Comparison of ENCODE assay signal across 9 cellular contexts in the genomic region with DNA sequence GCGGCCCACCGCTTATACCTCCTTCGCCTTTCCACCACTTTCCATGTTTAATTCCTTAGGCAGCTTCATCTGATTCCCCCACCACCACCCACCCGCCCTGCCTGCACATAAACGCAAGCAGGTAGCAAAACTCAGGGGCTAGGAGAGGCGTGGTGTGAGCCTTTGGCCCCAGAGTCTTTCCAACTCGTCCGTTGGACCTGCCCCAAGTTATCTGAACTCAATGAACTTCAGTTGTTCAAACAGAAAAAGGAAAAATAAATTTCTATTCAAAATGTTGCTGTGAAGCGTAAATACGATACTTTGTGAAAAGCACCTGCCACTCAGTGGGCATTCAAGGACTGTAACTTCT. TPM values are rescaled to one million over a fixed set of nuclear protein-coding genes. Genes with fewer than 3 reads are reported as not detected.
DNase-seq lines count a peak whose midpoint lies in the region; ATAC-seq, FAIRE-seq and TF ChIP-seq lines count a peak whose summit lies in the region.
"Had no signal": no experiment of that assay in that cellular context is flagged by ENCODE, and none has a peak within 500 bp of the region (broad histone marks: within the 10 kb centered on the region; RNA-seq: fewer than 3 reads in every experiment).

No MANE protein-coding gene starts in this region.

- no peak for ATAC-seq in naive B cell (ENCODE audit: low read depth in 2 of 2)

- peaks cover 0 to 12% (median 4%) of the 10 kb centered on the region in 7 donors for H3K9me3 Mint-ChIP-seq in naive B cell

- TF ChIP-seq CTCF in A673 (conservative IDR thresholded peaks at IDR 0.05; ENCODE audit: low read depth, low read length) (no peak), choroid plexus epithelial cell (conservative IDR thresholded peaks at IDR 0.05; ENCODE audit: low read depth, low read length) (no peak), GM10266 (IDR thresholded peaks at IDR 0.05; ENCODE audit: control insufficient read depth, insufficient read depth, low read depth, missing control alignments) (no peak)

- H3K4me1 Mint-ChIP-seq in naive B cell: peaks cover 6 to 13% (median 7%) of the 10 kb centered on the region in 3 donors

- no peak for FAIRE-seq in GM19239 (lab: Jason Lieb, UNC)
- FAIRE-seq: TTC549 had no signal

- H3K36me3 ChIP-seq in A673 (ENCODE audit: insufficient read depth, low read length, poor library complexity, severe bottlenecking): no peaks in the 10 kb centered on the region
- no peaks in the 10 kb centered on the region for H3K36me3 ChIP-seq in HUES64 (ENCODE audit: insufficient read depth, low read length)

- peaks cover 12% of the 10 kb centered on the region for H3K4me1 ChIP-seq in A673 (ENCODE audit: insufficient read depth, low read length, poor library complexity, severe bottlenecking)
- H3K4me1 ChIP-seq in HUES64 (ENCODE audit: insufficient read depth, low read length): peaks cover 27% of the 10 kb centered on the region

- no peaks in the 10 kb centered on the region for H3K36me3 Mint-ChIP-seq in naive B cell

- CTCF ChIA-PET in A673 (lab: Charles Lee): no interaction called here

- 34% methylated on average over 10 of the region's 10 CpGs for WGBS in HUES64

- H3K27me3 Mint-ChIP-seq in naive B cell: peaks cover 48 to 60% (median 59%) of the 10 kb centered on the region in 3 donors

- peak overlapping the region in 6 of 8 donors; percentile 68 to 90 (median 78) for H3K4me3 Mint-ChIP-seq in naive B cell

- no peak overlapping the region for H3K27ac Mint-ChIP-seq in naive B cell

- POLR2A ChIA-PET in A673 (lab: Charles Lee; ENCODE audit: low non-redundant PET): no interaction called here

- H3K9me3 ChIP-seq in A673 (ENCODE audit: low read depth, low read length, poor library complexity, severe bottlenecking): no peaks in the 10 kb centered on the region
- no peaks in the 10 kb centered on the region for H3K9me3 ChIP-seq in HUES64 (ENCODE audit: insufficient read depth, low read depth, low read length)

- DNase-seq in A673 (ENCODE audit: low spot score): no peak
- DNase-seq in choroid plexus epithelial cell (ENCODE audit: low read depth): no peak
- DNase-seq in naive B cell: no peak
- DNase-seq in GM19239 (ENCODE audit: insufficient read length, low spot score): no peak
- no peak for DNase-seq in cerebellar cortex (ENCODE audit: low spot score)
- DNase-seq in GM10266 (ENCODE audit: extremely low spot score): no peak
- DNase-seq in glomerular visceral epithelial cell (ENCODE audit: extremely low spot score): no peak

- peak overlapping the region; percentile 70 for H3K4me3 ChIP-seq in A673 (ENCODE audit: low read depth, low read length, poor library complexity, severe bottlenecking)
- H3K4me3 ChIP-seq in HUES64 (ENCODE audit: low read length): peak overlapping the region; percentile 39
- peak overlapping the region; percentile 30 for H3K4me3 ChIP-seq in choroid plexus epithelial cell (ENCODE audit: low read depth, low read length)

- no peak overlapping the region for H3K27ac ChIP-seq in A673 (ENCODE audit: low read depth, low read length, poor library complexity, severe bottlenecking)
- H3K27ac ChIP-seq in HUES64 (ENCODE audit: low read depth, low read length): no peak overlapping the region

- BruUV-seq in A673 (replicated peaks; lab: Mats Ljungman, UMichigan): no TSS peak

- no peak overlapping the region for H3K9ac ChIP-seq in HUES64 (ENCODE audit: low read depth, low read length)

- H3K27me3 ChIP-seq in A673 (replicated peaks; ENCODE audit: insufficient read depth, low read depth, low read length, poor library complexity) (no peaks in the 10 kb centered on the region), HUES64 (ENCODE audit: insufficient read depth, low read length) (no peaks in the 10 kb centered on the region)

- intact Hi-C loops in A673 (cut with micrococcal nuclease; ENCODE audit: unreplicated experiment): loop anchor here (5.0 kb wide), 1 partner anchor 136 kb away; no protein-coding TSS in a partner anchor

RNA-seq across cellular contexts. Expression of a gene that starts 0.8 kb away (rescaled TPM):
- total RNA-seq in A673 (2021): 25.3 and 31.0 TPM in 2 replicates
- 14.9 TPM for polyA plus RNA-seq in HUES64 (2013, experiment 1 of 2)
- 21.2 TPM for polyA plus RNA-seq in HUES64 (2013, experiment 2 of 2)
- polyA plus RNA-seq in naive B cell (ENCODE audit: low read depth in 6 of 6): not detected
